ENCODE assay signal across 9 cellular contexts in the genomic region with DNA sequence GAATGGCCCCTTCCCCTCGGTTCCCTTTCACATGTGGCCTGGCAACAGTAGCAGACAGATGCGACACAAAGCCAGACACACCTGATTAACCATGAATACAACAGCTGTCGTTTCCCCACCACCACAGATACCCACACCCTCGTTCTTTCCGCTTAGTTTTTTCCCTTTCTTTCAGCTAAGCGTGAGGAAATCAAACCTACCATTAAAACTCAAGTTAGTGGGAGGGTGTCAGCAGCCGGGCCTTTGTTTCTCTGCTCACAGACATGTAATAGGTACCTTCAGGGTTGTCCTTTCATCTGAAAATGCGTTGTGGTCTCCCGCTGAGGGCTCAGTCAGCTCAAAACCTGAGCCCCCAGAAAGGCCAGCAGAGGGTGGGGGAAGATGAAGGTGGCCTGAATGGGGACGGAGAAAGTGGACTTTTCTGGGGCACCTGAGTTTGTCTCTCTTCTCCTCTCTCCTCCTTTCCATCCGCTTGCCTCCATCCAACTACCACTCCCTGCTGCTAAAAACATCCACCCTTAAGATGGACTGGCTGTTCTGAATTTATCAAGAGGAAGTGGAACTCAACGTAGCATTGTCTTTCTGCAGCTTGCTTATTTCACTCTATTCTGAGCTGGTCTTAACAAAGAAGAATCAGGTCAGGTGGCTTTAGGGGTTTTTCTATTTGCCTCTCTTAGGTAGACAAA.
DNase-seq lines count a peak whose midpoint lies in the region; ATAC-seq, FAIRE-seq and TF ChIP-seq lines count a peak whose summit lies in the region.
"Had no signal": no experiment of that assay in that cellular context is flagged by ENCODE, and none has a peak within 500 bp of the region (broad histone marks: within the 10 kb centered on the region; RNA-seq: fewer than 3 reads in every experiment).

No MANE protein-coding gene starts in this region.

- peak overlapping the region in 9 of 11 experiments; percentile 6 to 58 (median 36); a peak in 9 of 22 replicates for H3K9ac ChIP-seq in BLaER1 treated with 17β-estradiol and CSF1 and Interleukin-3, amounts not matched to agents 10 nM and 100 nM
- H3K9ac ChIP-seq in GM12878 (ENCODE audit: control insufficient read depth, insufficient read depth, low read length): peak overlapping the region; percentile 36; the same call in 1 of the 2 replicates

- peaks cover 0 to 38% (median 9%) of the 10 kb centered on the region in 11 experiments; a peak in 15 of 22 replicates for H3K9me3 ChIP-seq in BLaER1 treated with 17β-estradiol and CSF1 and Interleukin-3, amounts not matched to agents 10 nM and 100 nM (replicated peaks in 1 of 11)
- no peaks in the 10 kb centered on the region; the same call in 1 of the 3 replicates for H3K9me3 ChIP-seq in GM12878 (replicated peaks; ENCODE audit: control insufficient read depth, insufficient read depth, low read length)

- TF ChIP-seq CTCF in GM12878 (IDR thresholded peaks at IDR 0.05 in 2 of 3, conservative IDR thresholded peaks at IDR 0.05 in 1 of 3; ENCODE audit: control insufficient read depth in 2 of 3, extremely low read depth in 1 of 3, insufficient read depth in 1 of 3, low read depth in 3 of 3, low read length in 3 of 3) (no peak), chondrocyte (IDR thresholded peaks at IDR 0.05) (no peak)

- TF ChIP-seq POLR2A in GM12878 (IDR thresholded peaks at IDR 0.05; ENCODE audit: low read depth, low read length): 0 out of 2 replicates have a peak, but pooled peaks have one; percentile 6

- H3K36me3 ChIP-seq in BLaER1 treated with 17β-estradiol and CSF1 and Interleukin-3, amounts not matched to agents 10 nM and 100 nM: no peaks in the 10 kb centered on the region
- H3K36me3 ChIP-seq in GM12878 (ENCODE audit: control insufficient read depth in 2 of 2, insufficient read depth in 2 of 2, low read length in 1 of 2): no peaks in the 10 kb centered on the region

- BruUV-seq in GM12878 (replicated peaks; lab: Mats Ljungman, UMichigan): TSS peak; percentile 91

- no peaks in the 10 kb centered on the region for H4K20me1 ChIP-seq in BLaER1 treated with 17β-estradiol and CSF1 and Interleukin-3, amounts not matched to agents 10 nM and 100 nM
- no peaks in the 10 kb centered on the region for H4K20me1 ChIP-seq in GM12878 (ENCODE audit: control insufficient read depth, insufficient read depth)

- peak; percentile 37 to 75; a peak in 2 of 4 replicates for TF ChIP-seq EP300 in GM12878 (IDR thresholded peaks at IDR 0.05; ENCODE audit: borderline replicate concordance in 1 of 2, control insufficient read depth in 1 of 2, low read depth in 2 of 2, low read length in 2 of 2)

- RAD21 ChIA-PET in GM12878 (lab: Charles Lee; ENCODE audit: unreplicated experiment): interaction anchor here (0.5 to 3.1 kb wide), 19 partner anchors 9 to 891 kb away, joined by 3 to 21 read pairs (median 4); no protein-coding TSS in a partner anchor

- H3K4me2 ChIP-seq in BLaER1 treated with 17β-estradiol and CSF1 and Interleukin-3, amounts not matched to agents 10 nM and 100 nM: peak overlapping the region; percentile 69 to 86 (median 77)
- peak overlapping the region; percentile 78 for H3K4me2 ChIP-seq in GM12878 (ENCODE audit: control insufficient read depth, insufficient read depth)

- no peaks in the 10 kb centered on the region for H3K9me3 Mint-ChIP-seq in chondrocyte (ENCODE audit: low read depth)

- FAIRE-seq in GM12878 (lab: Jason Lieb, UNC): peak; percentile 44

- H3K4me3 Mint-ChIP-seq in chondrocyte (ENCODE audit: unreplicated experiment): no peak overlapping the region

- no peak overlapping the region for H3K27ac Mint-ChIP-seq in chondrocyte (ENCODE audit: unreplicated experiment)

- intact Hi-C loops in GM12878 (cut with micrococcal nuclease; ENCODE audit: unreplicated experiment) (no loop called here), head of caudate nucleus (cut with DNase I) (no loop called here)

- SMC1A ChIA-PET in GM12878 (lab: Charles Lee; ENCODE audit: uncharacterized antibody, unreplicated experiment): interaction anchor here (0.8 to 4.3 kb wide), 17 partner anchors 9 to 857 kb away, joined by 3 to 39 read pairs (median 4); no protein-coding TSS in a partner anchor

- POLR2A ChIA-PET in GM12878 (lab: Charles Lee): interaction anchor here (0.5 to 1.8 kb wide), 5 partner anchors 9 to 761 kb away, joined by 3 to 8 read pairs (median 4); no protein-coding TSS in a partner anchor

- CTCF ChIA-PET in GM12878 (lab: Yijun Ruan, JAX): interaction anchor here (1.1 to 4.1 kb wide), 8 partner anchors 9 to 525 kb away, joined by 3 to 19 read pairs (median 4); no protein-coding TSS in a partner anchor

- H3K4me3 ChIP-seq in BLaER1 treated with 17β-estradiol and CSF1 and Interleukin-3, amounts not matched to agents 10 nM and 100 nM: peak overlapping the region in 1 of 10 experiments; percentile 33; a peak in 3 of 20 replicates
- peak overlapping the region; percentile 4; the same call in 1 of the 2 replicates for H3K4me3 ChIP-seq in GM12878

- in situ Hi-C loops in GM12878 (cut with MboI): no loop called here

- H3K27me3 ChIP-seq in BLaER1 treated with 17β-estradiol and CSF1 and Interleukin-3, amounts not matched to agents 10 nM and 100 nM: no peaks in the 10 kb centered on the region
- no peaks in the 10 kb centered on the region for H3K27me3 ChIP-seq in GM12878 (replicated peaks in 1 of 2; ENCODE audit: control insufficient read depth in 2 of 2, insufficient read depth in 2 of 2, low read length in 1 of 2)

- 49% methylated on average over 12 of the region's 12 CpGs for WGBS in GM12878 (ENCODE audit: insufficient coverage, insufficient replicate concordance, low lambda C conversion rate, missing lambda C conversion rate)

- peak; percentile 83 for DNase-seq in MV-4-11 (lab: John Stamatoyannopoulos, UW)
- DNase-seq in GM12878 (ENCODE audit: low read depth, low spot score): peak; percentile 56
- DNase-seq in chondrocyte (ENCODE audit: low spot score): no peak
- DNase-seq in head of caudate nucleus: no peak
- DNase-seq in HuH-7 (ENCODE audit: low spot score): no peak
- DNase-seq: T-helper 9 cell had no signal

- H3K27me3 Mint-ChIP-seq in chondrocyte (ENCODE audit: low read depth): no peaks in the 10 kb centered on the region

- peaks cover 20% of the 10 kb centered on the region for H3K4me1 Mint-ChIP-seq in chondrocyte (ENCODE audit: low read depth)

- ATAC-seq in GM19351 (IDR thresholded peaks at IDR 0.05; ENCODE audit: unreplicated experiment) (peak; percentile 48), GM12878 (peak; percentile 87), HG02852 (IDR thresholded peaks at IDR 0.05; ENCODE audit: unreplicated experiment) (no peak)

- H3K4me1 ChIP-seq in BLaER1 treated with 17β-estradiol and CSF1 and Interleukin-3, amounts not matched to agents 10 nM and 100 nM: peaks cover 39 to 77% (median 48%) of the 10 kb centered on the region in 10 experiments
- peaks cover 32% of the 10 kb centered on the region for H3K4me1 ChIP-seq in GM12878 (ENCODE audit: control insufficient read depth, insufficient read depth, low read length)

- H3K36me3 Mint-ChIP-seq in chondrocyte (ENCODE audit: low read depth): no peaks in the 10 kb centered on the region

- H2AFZ ChIP-seq in GM12878 (ENCODE audit: control insufficient read depth, low read depth, low read length): peak overlapping the region; percentile 77

- H3K79me2 ChIP-seq in GM12878 (ENCODE audit: control insufficient read depth, insufficient read depth, low read length): no peaks in the 10 kb centered on the region

- TF ChIP-seq RAD21 in GM12878 (IDR thresholded peaks at IDR 0.05; ENCODE audit: insufficient read depth, low read depth, low read length): no peak

- peak overlapping the region; percentile 32 to 69 (median 56); a peak in 21 of 22 replicates for H3K27ac ChIP-seq in BLaER1 treated with 17β-estradiol and CSF1 and Interleukin-3, amounts not matched to agents 10 nM and 100 nM
- peak overlapping the region; percentile 67 for H3K27ac ChIP-seq in GM12878 (ENCODE audit: control insufficient read depth, insufficient read depth)

TF ChIP-seq in GM12878, 131 proteins besides CTCF, POLR2A, EP300 and RAD21 (continues in another document):
- TF ChIP-seq BCL11A (IDR thresholded peaks at IDR 0.05; ENCODE audit: low read depth, low read length) (no peak), SIX5 (IDR thresholded peaks at IDR 0.05; ENCODE audit: low read depth, low read length, severe bottlenecking) (no peak), NRF1 (conservative IDR thresholded peaks at IDR 0.05; ENCODE audit: low read depth, low read length) (no peak), MEF2A (IDR thresholded peaks at IDR 0.05; ENCODE audit: insufficient read depth, low read depth, low read length) (0 out of 2 replicates have a peak, but pooled peaks have one; percentile 41), BRCA1 (IDR thresholded peaks at IDR 0.05; ENCODE audit: low read depth, low read length) (no peak), JUNB (IDR thresholded peaks at IDR 0.05) (0 out of 2 replicates have a peak, but pooled peaks have one; percentile 27), SMAD1 (IDR thresholded peaks at IDR 0.05; ENCODE audit: low read depth, partially characterized antibody) (peak; percentile 50)
- TF ChIP-seq, protein P1, sequence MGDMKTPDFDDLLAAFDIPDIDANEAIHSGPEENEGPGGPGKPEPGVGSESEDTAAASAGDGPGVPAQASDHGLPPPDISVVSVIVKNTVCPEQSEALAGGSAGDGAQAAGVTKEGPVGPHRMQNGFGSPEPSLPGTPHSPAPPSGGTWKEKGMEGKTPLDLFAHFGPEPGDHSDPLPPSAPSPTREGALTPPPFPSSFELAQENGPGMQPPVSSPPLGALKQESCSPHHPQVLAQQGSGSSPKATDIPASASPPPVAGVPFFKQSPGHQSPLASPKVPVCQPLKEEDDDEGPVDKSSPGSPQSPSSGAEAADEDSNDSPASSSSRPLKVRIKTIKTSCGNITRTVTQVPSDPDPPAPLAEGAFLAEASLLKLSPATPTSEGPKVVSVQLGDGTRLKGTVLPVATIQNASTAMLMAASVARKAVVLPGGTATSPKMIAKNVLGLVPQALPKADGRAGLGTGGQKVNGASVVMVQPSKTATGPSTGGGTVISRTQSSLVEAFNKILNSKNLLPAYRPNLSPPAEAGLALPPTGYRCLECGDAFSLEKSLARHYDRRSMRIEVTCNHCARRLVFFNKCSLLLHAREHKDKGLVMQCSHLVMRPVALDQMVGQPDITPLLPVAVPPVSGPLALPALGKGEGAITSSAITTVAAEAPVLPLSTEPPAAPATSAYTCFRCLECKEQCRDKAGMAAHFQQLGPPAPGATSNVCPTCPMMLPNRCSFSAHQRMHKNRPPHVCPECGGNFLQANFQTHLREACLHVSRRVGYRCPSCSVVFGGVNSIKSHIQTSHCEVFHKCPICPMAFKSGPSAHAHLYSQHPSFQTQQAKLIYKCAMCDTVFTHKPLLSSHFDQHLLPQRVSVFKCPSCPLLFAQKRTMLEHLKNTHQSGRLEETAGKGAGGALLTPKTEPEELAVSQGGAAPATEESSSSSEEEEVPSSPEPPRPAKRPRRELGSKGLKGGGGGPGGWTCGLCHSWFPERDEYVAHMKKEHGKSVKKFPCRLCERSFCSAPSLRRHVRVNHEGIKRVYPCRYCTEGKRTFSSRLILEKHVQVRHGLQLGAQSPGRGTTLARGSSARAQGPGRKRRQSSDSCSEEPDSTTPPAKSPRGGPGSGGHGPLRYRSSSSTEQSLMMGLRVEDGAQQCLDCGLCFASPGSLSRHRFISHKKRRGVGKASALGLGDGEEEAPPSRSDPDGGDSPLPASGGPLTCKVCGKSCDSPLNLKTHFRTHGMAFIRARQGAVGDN (IDR thresholded peaks at IDR 0.05): peak; percentile 76; the same call in 1 of the 2 replicates

Comparison
In these comparisons a context has a peak if more than half of its experiments do, and no peak if none do; other contexts are left out.
1. DNase-seq: peak in MV-4-11 (single experiment) and GM12878 (single experiment); none in chondrocyte (single experiment), head of caudate nucleus (0 of 42) and HuH-7 (single experiment).